15 cellular contexts compared by ENCODE assay signal in genomic region chr2:210626849-210627248, GRCh38.
A peak's percentile ranks its signal among the peaks of the same experiment; 100 is the strongest.
DNase-seq lines count a peak whose midpoint lies in the region; ATAC-seq, FAIRE-seq and TF ChIP-seq lines count a peak whose summit lies in the region.
"Had no signal": no experiment of that assay in that cellular context is flagged by ENCODE, and none has a peak within 500 bp of the region (broad histone marks: within the 10 kb centered on the region; RNA-seq: fewer than 3 reads in every experiment).

No MANE protein-coding gene starts in this region.

- no peaks in the 10 kb centered on the region for H3K9me3 ChIP-seq in A549
- H3K9me3 ChIP-seq in PC-3 (ENCODE audit: low read length), result no peaks in the 10 kb centered on the region
- H3K9me3 ChIP-seq in upper lobe of left lung, result no peaks in the 10 kb centered on the region

- H3K9me3 Mint-ChIP-seq in GM23338, result no peaks in the 10 kb centered on the region

- TF ChIP-seq EP300 in A549 (IDR thresholded peaks at IDR 0.05) (no peak), upper lobe of left lung (IDR thresholded peaks at IDR 0.05) (no peak)

- H4K20me1 ChIP-seq in GM23338 (replicated peaks; ENCODE audit: insufficient read depth) (no peaks in the 10 kb centered on the region), PC-3 (ENCODE audit: low read length) (no peaks in the 10 kb centered on the region)

- H3K27ac Mint-ChIP-seq in GM23338, result peak overlapping the region; percentile 53

- FAIRE-seq in A549 (lab: Jason Lieb, UNC), result no peak

- POLR2A ChIA-PET in A549 (lab: Yijun Ruan, JAX), result no interaction called here
- POLR2A ChIA-PET in PC-3 (lab: Charles Lee; ENCODE audit: unreplicated experiment), result no interaction called here

- no TSS peak for BruUV-seq in PC-3 (replicated peaks; lab: Mats Ljungman, UMichigan)

- intact Hi-C loops in PC-3 (cut with micrococcal nuclease), result no loop called here

- ATAC-seq in A549 (no peak), GM23338 (no peak), PC-3 (no peak; the same call in 1 of the 2 replicates), upper lobe of left lung (ENCODE audit: low FRiP score in 2 of 2) (no peak), HG03457 (IDR thresholded peaks at IDR 0.05; ENCODE audit: unreplicated experiment) (no peak), HG02884 (IDR thresholded peaks at IDR 0.05; ENCODE audit: unreplicated experiment) (no peak)

- peak overlapping the region; percentile 20; the same call in 1 of the 3 replicates for H3K4me2 ChIP-seq in A549
- no peak overlapping the region for H3K4me2 ChIP-seq in GM23338
- H3K4me2 ChIP-seq in PC-3 (ENCODE audit: low read length), result peak overlapping the region; percentile 60

- no peaks in the 10 kb centered on the region for H3K9me2 ChIP-seq in GM23338 (ENCODE audit: insufficient read depth)
- H3K9me2 ChIP-seq in PC-3 (replicated peaks; ENCODE audit: low read length), result no peaks in the 10 kb centered on the region

- H3F3A ChIP-seq in GM23338 (replicated peaks; ENCODE audit: low read depth) (no peaks in the 10 kb centered on the region), PC-3 (ENCODE audit: low read length, unreplicated experiment) (no peaks in the 10 kb centered on the region)

- H3K4me3 ChIP-seq in A549 (no peak overlapping the region), GM23338 (no peak overlapping the region), PC-3 (ENCODE audit: low read length) (peak overlapping the region; percentile 28; the same call in 1 of the 2 replicates), fibroblast of mammary gland (ENCODE audit: control insufficient read depth, low read depth, low read length) (no peak overlapping the region), upper lobe of left lung (no peak overlapping the region)

- H3K36me3 ChIP-seq in GM23338 (ENCODE audit: insufficient read depth) (no peaks in the 10 kb centered on the region), PC-3 (ENCODE audit: low read depth, low read length) (no peaks in the 10 kb centered on the region), upper lobe of left lung (no peaks in the 10 kb centered on the region)

- peaks cover 17% of the 10 kb centered on the region for H3K4me1 Mint-ChIP-seq in GM23338

- H3K79me2 ChIP-seq in GM23338 (replicated peaks; ENCODE audit: insufficient read depth), result no peaks in the 10 kb centered on the region
- no peaks in the 10 kb centered on the region for H3K79me2 ChIP-seq in PC-3 (ENCODE audit: low read length)

- TF ChIP-seq POLR2A in A549 (IDR thresholded peaks at IDR 0.05; ENCODE audit: low read length) (no peak), upper lobe of left lung (IDR thresholded peaks at IDR 0.05) (no peak)

- H3K9ac ChIP-seq in PC-3 (ENCODE audit: low read length), result no peak overlapping the region

- 36% methylated on average over 4 of the region's 4 CpGs for WGBS in A549 (ENCODE audit: missing lambda C conversion rate)
- 50 to 68% methylated on average over 4 of the region's 4 CpGs for WGBS in upper lobe of left lung, 2 donors

- no peaks in the 10 kb centered on the region for H3K27me3 Mint-ChIP-seq in GM23338 (ENCODE audit: insufficient read depth, low read depth, poor library complexity)

- TF ChIP-seq CTCF in A549 (IDR thresholded peaks at IDR 0.05) (no peak), GM23338 (conservative IDR thresholded peaks at IDR 0.05; ENCODE audit: low read depth in 2 of 2) (no peak), PC-3 (conservative IDR thresholded peaks at IDR 0.05; ENCODE audit: low read depth, low read length) (no peak), fibroblast of mammary gland (conservative IDR thresholded peaks at IDR 0.05; ENCODE audit: control insufficient read depth, insufficient read depth, low read depth, low read length) (no peak), upper lobe of left lung (IDR thresholded peaks at IDR 0.05) (no peak)

- CTCF ChIA-PET in A549 (lab: Yijun Ruan, JAX), result no interaction called here
- CTCF ChIA-PET in PC-3 (lab: Charles Lee), result no interaction called here

- no peak for TF ChIP-seq RAD21 in A549 (conservative IDR thresholded peaks at IDR 0.05 in 1 of 2, IDR thresholded peaks at IDR 0.05 in 1 of 2)

- H3K4me3 Mint-ChIP-seq in GM23338, result no peak overlapping the region

- DNase-seq in A549 (ENCODE audit: low read depth in 1 of 2, low spot score in 1 of 2), result no peak
- no peak for DNase-seq in GM23338 (ENCODE audit: low spot score)
- DNase-seq in PC-3, result peak; percentile 54
- peak; percentile 19 for DNase-seq in fibroblast of mammary gland (ENCODE audit: low read depth)
- DNase-seq in upper lobe of left lung, result no peak
- no peak for DNase-seq in NCI-H187 treated with DMSO at 0.1 percent for 48 hours (lab: John Stamatoyannopoulos, UW)
- DNase-seq: activated T-cell treated with anti-CD3 and anti-CD28 coated beads, Interleukin-2, amount 50 U/mL, for 1 hour; amniotic stem cell; H7; NCI-H524; retina; SIG-M5 had no signal

- no peak overlapping the region for H3K27ac ChIP-seq in A549
- H3K27ac ChIP-seq in GM23338 (ENCODE audit: low read depth), result no peak overlapping the region
- peak overlapping the region; percentile 27 for H3K27ac ChIP-seq in PC-3 (ENCODE audit: low read length)
- H3K27ac ChIP-seq in upper lobe of left lung, result no peak overlapping the region
- H3K27ac ChIP-seq: VCaP had no signal

- no peak overlapping the region for H2AFZ ChIP-seq in GM23338
- H2AFZ ChIP-seq in PC-3 (ENCODE audit: low read length), result peak overlapping the region; percentile 68

- H3K27me3 ChIP-seq in GM23338 (ENCODE audit: insufficient read depth), result no peaks in the 10 kb centered on the region
- no peaks in the 10 kb centered on the region for H3K27me3 ChIP-seq in PC-3 (ENCODE audit: low read length)
- H3K27me3 ChIP-seq in upper lobe of left lung, result no peaks in the 10 kb centered on the region

- H3K4me1 ChIP-seq in A549 (no peaks in the 10 kb centered on the region), GM23338 (ENCODE audit: insufficient read depth) (0 out of 2 replicates have a peak, but pooled peaks cover 5% of the 10 kb centered on the region), PC-3 (ENCODE audit: insufficient read depth, low read length) (no peaks in the 10 kb centered on the region), upper lobe of left lung (no peaks in the 10 kb centered on the region)

- no peaks in the 10 kb centered on the region for H3K36me3 Mint-ChIP-seq in GM23338 (ENCODE audit: low read depth)

TF ChIP-seq in A549, 52 proteins besides CTCF, POLR2A, EP300 and RAD21 (continues in another document):
- TF ChIP-seq HEYL (CRISPR knock-in tag; IDR thresholded peaks at IDR 0.05) (no peak), HMGXB4 (CRISPR knock-in tag; IDR thresholded peaks at IDR 0.05; ENCODE audit: borderline replicate concordance) (no peak), USF2 (IDR thresholded peaks at IDR 0.05) (no peak), MAFK (IDR thresholded peaks at IDR 0.05; ENCODE audit: partially characterized antibody) (no peak), MAX (IDR thresholded peaks at IDR 0.05) (no peak)

TF ChIP-seq in GM23338, 12 proteins besides CTCF, POLR2A, EP300 and RAD21 (continues in another document):
- TF ChIP-seq STAT1 (IDR thresholded peaks at IDR 0.05; ENCODE audit: unreplicated experiment) (no peak), POLR2AphosphoS5 (IDR thresholded peaks at IDR 0.05; ENCODE audit: low read depth) (no peak), NANOG (IDR thresholded peaks at IDR 0.05; ENCODE audit: borderline replicate concordance) (no peak), REST (IDR thresholded peaks at IDR 0.05; ENCODE audit: unreplicated experiment) (no peak)

Comparison
In these comparisons a context has a peak if more than half of its experiments do, and no peak if none do; other contexts are left out.
1. DNase-seq: peak in PC-3 (single experiment) and fibroblast of mammary gland (single experiment); none in A549 (0 of 2), GM23338 (single experiment), upper lobe of left lung (0 of 2) and NCI-H187 treated with DMSO at 0.1 percent for 48 hours (single experiment).